13 cellular contexts compared by ENCODE assay signal in the genomic region with DNA sequence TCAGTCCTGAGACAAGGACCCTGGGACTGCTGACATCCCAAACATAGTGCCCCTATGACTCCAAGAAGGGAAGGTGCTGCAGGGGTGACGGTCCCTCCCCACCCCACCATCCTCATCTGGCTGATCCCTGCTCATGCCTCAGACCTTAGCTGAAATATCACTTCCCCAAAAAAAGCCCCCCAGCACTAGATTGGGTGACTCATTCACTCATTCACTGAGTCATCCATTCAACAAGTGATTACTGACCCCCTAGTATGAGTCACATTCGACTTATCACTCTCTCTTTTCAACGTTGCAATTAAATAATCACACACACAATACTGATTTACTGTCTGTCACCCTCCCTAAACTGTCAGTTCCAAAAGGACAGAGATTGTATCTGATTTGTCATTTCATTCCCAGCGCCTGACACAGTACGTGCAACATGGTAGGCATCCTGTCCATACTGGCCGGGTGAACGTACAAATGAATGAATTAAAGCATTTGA. TPM values are rescaled to one million over a fixed set of nuclear protein-coding genes. Genes with fewer than 3 reads are reported as not detected.
DNase-seq lines count a peak whose midpoint lies in the region; TF ChIP-seq lines count a peak whose summit lies in the region.
"Had no signal": no experiment of that assay in that cellular context is flagged by ENCODE, and none has a peak within 500 bp of the region (broad histone marks: within the 10 kb centered on the region; RNA-seq: fewer than 3 reads in every experiment).

No MANE protein-coding gene starts in this region.

- H3K27ac ChIP-seq in effector memory CD4-positive, alpha-beta T cell (ENCODE audit: insufficient read depth, low read length, poor library complexity, severe bottlenecking) = no peak overlapping the region
- H3K27ac ChIP-seq: heart right ventricle had no signal

- no peak overlapping the region for H3K4me3 Mint-ChIP-seq in mesothelial cell of epicardium
- H3K4me3 Mint-ChIP-seq: CD14-positive monocyte; central memory CD8-positive, alpha-beta T cell had no signal

- H3K9me3 ChIP-seq in HAP-1 = no peaks in the 10 kb centered on the region
- H3K9me3 ChIP-seq in effector memory CD4-positive, alpha-beta T cell (ENCODE audit: control insufficient read depth, low read length) = no peaks in the 10 kb centered on the region
- H3K9me3 ChIP-seq: heart right ventricle had no signal

- H3K36me3 Mint-ChIP-seq in mesothelial cell of epicardium = no peaks in the 10 kb centered on the region
- H3K36me3 Mint-ChIP-seq: CD14-positive monocyte had no signal

- no peak overlapping the region for H3K27ac Mint-ChIP-seq in mesothelial cell of epicardium

- H3K27me3 Mint-ChIP-seq in mesothelial cell of epicardium (ENCODE audit: low read depth) = no peaks in the 10 kb centered on the region
- H3K27me3 Mint-ChIP-seq: central memory CD8-positive, alpha-beta T cell had no signal

- no peak overlapping the region for H3K4me3 ChIP-seq in HAP-1
- H3K4me3 ChIP-seq in fibroblast of the aortic adventitia (ENCODE audit: low read depth, low read length) = no peak overlapping the region
- H3K4me3 ChIP-seq in effector memory CD4-positive, alpha-beta T cell (ENCODE audit: insufficient read depth, low read depth, low read length, poor library complexity, severe bottlenecking) = no peak overlapping the region
- H3K4me3 ChIP-seq: heart right ventricle had no signal

- H3K9me3 Mint-ChIP-seq in mesothelial cell of epicardium = no peaks in the 10 kb centered on the region
- H3K9me3 Mint-ChIP-seq: central memory CD8-positive, alpha-beta T cell had no signal

- in situ Hi-C loops in HAP-1 (cut with MboI; ENCODE audit: low sequenced_read_pairs) = no loop called here

- DNase-seq in COLO829 (ENCODE audit: low spot score) (peak; percentile 61), HAP-1 (ENCODE audit: low spot score in 2 of 2) (peak; percentile 22 to 29), RKO (ENCODE audit: low spot score) (peak; percentile 41), fibroblast of the aortic adventitia (ENCODE audit: low read depth) (peak; percentile 53), mesothelial cell of epicardium (ENCODE audit: low spot score in 2 of 2, unreplicated experiment in 2 of 2) (no peak), NCI-H526 (lab: John Stamatoyannopoulos, UW) (no peak), NCI-H82 (lab: John Stamatoyannopoulos, UW) (no peak)
- DNase-seq in effector memory CD4-positive, alpha-beta T cell = no peak
- DNase-seq: GOT3, heart right ventricle, SHP77 had no signal

- no peaks in the 10 kb centered on the region; the same call in 1 of the 2 replicates for H3K36me3 ChIP-seq in HAP-1 (replicated peaks)
- no peaks in the 10 kb centered on the region for H3K36me3 ChIP-seq in effector memory CD4-positive, alpha-beta T cell (ENCODE audit: control insufficient read depth, insufficient read depth, low read length)
- H3K36me3 ChIP-seq: heart right ventricle had no signal

- peaks cover 2% of the 10 kb centered on the region for H3K4me1 Mint-ChIP-seq in mesothelial cell of epicardium

- no peaks in the 10 kb centered on the region; the same call in 1 of the 2 replicates for H3K27me3 ChIP-seq in HAP-1 (ENCODE audit: low read depth)
- no peaks in the 10 kb centered on the region for H3K27me3 ChIP-seq in effector memory CD4-positive, alpha-beta T cell (replicated peaks; ENCODE audit: control insufficient read depth, insufficient read depth, low read length, poor library complexity, severe bottlenecking)
- H3K27me3 ChIP-seq: heart right ventricle had no signal

- H3K4me1 ChIP-seq in HAP-1 = peaks cover 16% of the 10 kb centered on the region
- no peaks in the 10 kb centered on the region for H3K4me1 ChIP-seq in effector memory CD4-positive, alpha-beta T cell (ENCODE audit: control insufficient read depth, insufficient read depth, low read length, poor library complexity, severe bottlenecking)

- no peak for TF ChIP-seq CTCF in fibroblast of the aortic adventitia (IDR thresholded peaks at IDR 0.05; ENCODE audit: insufficient read depth, low read length)
- no peak for TF ChIP-seq CTCF in mesothelial cell of epicardium (IDR thresholded peaks at IDR 0.05; ENCODE audit: unreplicated experiment)

RNA-seq across cellular contexts. Expression of a gene that starts 48.6 kb away (rescaled TPM):
- total RNA-seq in fibroblast of the aortic adventitia (ENCODE audit: low replicate concordance) = 1.1 and 1.2 TPM in 2 replicates
- total RNA-seq in mesothelial cell of epicardium = 8.5 to 9.0 TPM (median 8.9 TPM) in 3 replicates

Comparison
In these comparisons a context has a peak if more than half of its experiments do, and no peak if none do; other contexts are left out.
1. DNase-seq: peak in COLO829 (single experiment), HAP-1 (2 of 2), RKO (single experiment) and fibroblast of the aortic adventitia (single experiment); none in mesothelial cell of epicardium (0 of 2), effector memory CD4-positive, alpha-beta T cell (0 of 3), NCI-H526 (0 of 2) and NCI-H82 (single experiment).